1 cellular context compared by ENCODE assay signal in the genomic region with DNA sequence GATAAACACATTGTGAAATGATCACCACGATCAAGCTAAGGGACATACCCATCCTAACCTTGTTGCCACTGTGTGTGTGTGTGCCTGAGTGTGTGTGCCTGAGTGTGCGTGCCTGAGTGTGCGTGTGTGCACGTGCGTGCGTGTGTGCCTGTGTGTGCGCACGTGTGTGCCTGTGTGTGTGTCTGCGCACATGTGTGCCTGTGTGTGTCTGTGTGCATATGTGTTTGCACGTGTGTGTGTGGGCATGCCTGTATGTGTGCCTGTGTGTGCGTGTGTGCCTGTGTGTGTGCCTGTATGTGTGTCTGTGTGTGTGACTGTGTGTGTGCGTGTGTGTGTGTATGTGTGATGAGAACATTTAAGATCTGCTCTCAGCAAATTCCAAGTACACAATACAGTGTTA.
TF ChIP-seq lines count a peak whose summit lies in the region.

No MANE protein-coding gene starts in this region.

TF ChIP-seq in GM12878, 131 proteins besides CTCF, POLR2A, EP300 and RAD21:
- TF ChIP-seq, protein P1, sequence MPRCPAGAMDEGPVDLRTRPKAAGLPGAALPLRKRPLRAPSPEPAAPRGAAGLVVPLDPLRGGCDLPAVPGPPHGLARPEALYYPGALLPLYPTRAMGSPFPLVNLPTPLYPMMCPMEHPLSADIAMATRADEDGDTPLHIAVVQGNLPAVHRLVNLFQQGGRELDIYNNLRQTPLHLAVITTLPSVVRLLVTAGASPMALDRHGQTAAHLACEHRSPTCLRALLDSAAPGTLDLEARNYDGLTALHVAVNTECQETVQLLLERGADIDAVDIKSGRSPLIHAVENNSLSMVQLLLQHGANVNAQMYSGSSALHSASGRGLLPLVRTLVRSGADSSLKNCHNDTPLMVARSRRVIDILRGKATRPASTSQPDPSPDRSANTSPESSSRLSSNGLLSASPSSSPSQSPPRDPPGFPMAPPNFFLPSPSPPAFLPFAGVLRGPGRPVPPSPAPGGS (IDR thresholded peaks at IDR 0.05; ENCODE audit: borderline replicate concordance, insufficient read depth, low read depth, low read length, poor library complexity, severe bottlenecking), result peak; percentile 54
- TF ChIP-seq, protein P2, sequence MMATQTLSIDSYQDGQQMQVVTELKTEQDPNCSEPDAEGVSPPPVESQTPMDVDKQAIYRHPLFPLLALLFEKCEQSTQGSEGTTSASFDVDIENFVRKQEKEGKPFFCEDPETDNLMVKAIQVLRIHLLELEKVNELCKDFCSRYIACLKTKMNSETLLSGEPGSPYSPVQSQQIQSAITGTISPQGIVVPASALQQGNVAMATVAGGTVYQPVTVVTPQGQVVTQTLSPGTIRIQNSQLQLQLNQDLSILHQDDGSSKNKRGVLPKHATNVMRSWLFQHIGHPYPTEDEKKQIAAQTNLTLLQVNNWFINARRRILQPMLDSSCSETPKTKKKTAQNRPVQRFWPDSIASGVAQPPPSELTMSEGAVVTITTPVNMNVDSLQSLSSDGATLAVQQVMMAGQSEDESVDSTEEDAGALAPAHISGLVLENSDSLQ (IDR thresholded peaks at IDR 0.05), result no peak
